ENCODE assay signal across 12 cellular contexts in the genomic region with DNA sequence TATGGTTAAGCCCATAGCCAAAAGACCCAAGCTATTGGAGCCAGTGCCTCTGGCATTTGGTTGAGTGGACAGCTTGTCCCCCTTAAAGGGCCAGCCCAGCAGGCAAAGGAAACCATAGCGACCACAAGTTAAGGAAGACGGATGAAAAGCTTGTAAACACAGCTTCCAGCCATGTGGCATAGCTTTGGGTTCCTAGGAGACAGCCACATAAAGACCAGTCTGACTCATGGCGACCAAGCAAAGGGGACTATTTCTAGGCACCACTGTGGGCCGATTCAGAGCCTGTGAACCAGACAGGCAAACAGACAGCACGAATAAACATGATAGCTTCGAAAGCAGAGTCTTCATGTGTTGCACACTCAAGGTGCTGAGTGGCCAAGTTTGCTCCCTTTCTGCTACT. TPM values are rescaled to one million over a fixed set of nuclear protein-coding genes. Genes with fewer than 3 reads are reported as not detected.
DNase-seq lines count a peak whose midpoint lies in the region; ATAC-seq, FAIRE-seq and TF ChIP-seq lines count a peak whose summit lies in the region.
"Had no signal": no experiment of that assay in that cellular context is flagged by ENCODE, and none has a peak within 500 bp of the region (broad histone marks: within the 10 kb centered on the region; RNA-seq: fewer than 3 reads in every experiment).

No MANE protein-coding gene starts in this region.

- TF ChIP-seq CTCF in astrocyte of the spinal cord (IDR thresholded peaks at IDR 0.05; ENCODE audit: low read depth, low read length) = no peak

- peak overlapping the region; percentile 63 for H3K27ac ChIP-seq in temporal lobe (ENCODE audit: low read depth, low read length)
- H3K27ac ChIP-seq: ovary, thoracic aorta had no signal

- in situ Hi-C loops in astrocyte of the spinal cord (cut with HindIII; ENCODE audit: low sequenced_read_pairs) = no loop called here

- DNase-seq in NCI-H2227 (lab: John Stamatoyannopoulos, UW; ENCODE audit: unreplicated experiment) (peak; percentile 28), NCI-H2227 treated with DMSO at 0.1 percent for 48 hours (lab: John Stamatoyannopoulos, UW) (no peak), astrocyte of the spinal cord (ENCODE audit: low read depth, low spot score) (peak; percentile 52), SHP77 (lab: John Stamatoyannopoulos, UW) (no peak), NCI-H2171 treated with DMSO at 0.1 percent for 48 hours (lab: John Stamatoyannopoulos, UW) (no peak)
- DNase-seq: activated CD4-positive, alpha-beta T cell treated with anti-CD3 and anti-CD28 coated beads for 48 hours; effector memory CD8-positive, alpha-beta T cell; ovary had no signal

- H3K4me3 ChIP-seq in astrocyte of the spinal cord (ENCODE audit: low read depth, low read length) = no peak overlapping the region
- H3K4me3 ChIP-seq: ovary, thoracic aorta had no signal

- peak; percentile 13 for FAIRE-seq in islet of Langerhans (lab: Jason Lieb, UNC)

- ATAC-seq in HG02884 (IDR thresholded peaks at IDR 0.05; ENCODE audit: unreplicated experiment) = no peak
- ATAC-seq: effector memory CD8-positive, alpha-beta T cell had no signal

RNA-seq across cellular contexts. Expression of gene SRGAP3, which starts 30.5 kb away (rescaled TPM):
- 74.3 TPM for total RNA-seq in temporal lobe

Comparison
In these comparisons a context has a peak if more than half of its experiments do, and no peak if none do; other contexts are left out.
1. DNase-seq: peak in NCI-H2227 (single experiment) and astrocyte of the spinal cord (single experiment); none in NCI-H2227 treated with DMSO at 0.1 percent for 48 hours (single experiment), SHP77 (0 of 2) and NCI-H2171 treated with DMSO at 0.1 percent for 48 hours (single experiment).